Comparison of ENCODE assay signal across 1 cellular context in genomic region chr14:102326583-102326982, GRCh38.
TF ChIP-seq lines count a peak whose summit lies in the region.

No MANE protein-coding gene starts in this region.

TF ChIP-seq in K562, 482 proteins besides CTCF, POLR2A, EP300 and RAD21:
- TF ChIP-seq ZNF263 (CRISPR knock-in tag; IDR thresholded peaks at IDR 0.05; ENCODE audit: borderline replicate concordance) (no peak), ETV6 (IDR thresholded peaks at IDR 0.05; ENCODE audit: borderline replicate concordance in 1 of 2, low read depth in 2 of 2, low read length in 1 of 2) (no peak), ETV6 (CRISPR knock-in tag; IDR thresholded peaks at IDR 0.05; ENCODE audit: borderline replicate concordance) (no peak), TSHZ1 (CRISPR knock-in tag; IDR thresholded peaks at IDR 0.05) (no peak), RBM15 (IDR thresholded peaks at IDR 0.05; ENCODE audit: insufficient read depth, low read length) (no peak)
